In the genomic region with DNA sequence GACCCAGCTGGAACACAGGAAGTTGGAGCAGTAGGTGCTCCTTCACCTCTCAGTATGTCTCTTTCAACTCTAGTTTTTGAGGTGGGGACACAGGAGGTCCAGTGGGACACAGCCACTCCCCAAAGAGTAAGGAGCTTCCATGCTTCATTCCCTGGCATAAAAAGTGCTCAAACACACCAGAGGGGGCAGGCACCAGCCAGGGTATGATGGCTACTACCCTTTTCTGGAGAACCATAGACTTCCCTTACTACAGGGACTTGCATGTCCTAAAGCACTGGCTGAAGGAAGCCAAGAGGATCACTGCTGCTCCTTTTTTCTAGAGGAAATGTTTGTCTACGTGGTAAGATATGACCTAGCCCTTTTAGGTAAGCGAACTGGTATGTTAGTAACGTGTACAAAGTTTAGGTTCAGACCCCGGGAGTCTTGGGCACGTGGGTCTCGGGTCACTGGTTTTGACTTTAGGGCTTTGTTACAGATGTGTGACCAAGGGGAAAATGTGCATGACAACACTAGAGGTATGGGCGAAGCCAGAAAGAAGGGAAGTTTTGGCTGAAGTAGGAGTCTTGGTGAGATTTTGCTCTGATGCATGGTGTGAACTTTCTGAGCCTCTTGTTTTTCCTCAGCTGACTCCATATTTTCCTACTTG, we compare ENCODE assay signal across 22 cellular contexts. TPM values are rescaled to one million over a fixed set of nuclear protein-coding genes. Genes with fewer than 3 reads are reported as not detected.
DNase-seq lines count a peak whose midpoint lies in the region; ATAC-seq and TF ChIP-seq lines count a peak whose summit lies in the region.
"Had no signal": no experiment of that assay in that cellular context is flagged by ENCODE, and none has a peak within 500 bp of the region (broad histone marks: within the 10 kb centered on the region; RNA-seq: fewer than 3 reads in every experiment).

No MANE protein-coding gene starts in this region.

- H3K27ac Mint-ChIP-seq in T-helper 2 cell treated with Interferon-gamma antibody and Interleukin-4, amounts not matched to agents 5 μg/mL and 100 μg/mL, for 36 hours = peak overlapping the region; percentile 5
- no peak overlapping the region for H3K27ac Mint-ChIP-seq in endothelial cell (ENCODE audit: unreplicated experiment)
- H3K27ac Mint-ChIP-seq in nephron progenitor cell = peak overlapping the region; percentile 98
- H3K27ac Mint-ChIP-seq: activated CD4-positive, alpha-beta T cell treated with anti-CD3 and anti-CD28 coated beads, Interleukin-2, amount 10 ng/mL, durations not matched to agents 24 days and 14 days; activated naive CD8-positive, alpha-beta T cell treated with anti-CD3 and anti-CD28 coated beads, Interleukin-2, amount 50 U/mL, for 24 hours; CD4-positive, CD25-positive, alpha-beta regulatory T cell; natural killer cell treated with Interleukin-12 subunit alpha and Interleukin-12 subunit beta and Interleukin-15 and Interleukin-18, amount 100 ng/mL, for 72 hours; T-helper 1 cell treated with Interleukin-12 subunit alpha and Interleukin-12 subunit beta and Interleukin-4 antibody, amounts not matched to agents 30 μg/mL and 1 μg/mL, for 36 hours had no signal

- no peak for DNase-seq in T-helper 2 cell treated with Interferon-gamma antibody and Interleukin-4, amounts not matched to agents 5 μg/mL and 100 μg/mL, for 36 hours (ENCODE audit: low spot score)
- DNase-seq in T-helper 2 cell (no peak), endothelial cell (ENCODE audit: low spot score) (no peak), nephron progenitor cell (no peak), LoVo (ENCODE audit: low spot score) (no peak), GF-D8 (lab: John Stamatoyannopoulos, UW) (no peak), GM19238 (ENCODE audit: insufficient read length, low spot score) (no peak)
- DNase-seq: activated CD4-positive, alpha-beta T cell treated with anti-CD3 and anti-CD28 coated beads, Interleukin-2, amount 10 ng/mL, durations not matched to agents 24 days and 14 days; activated gamma-delta T cell treated with Interleukin-2 at 50 U/mL for 16 hours; activated naive CD8-positive, alpha-beta T cell treated with anti-CD3 and anti-CD28 coated beads, Interleukin-2, amount 50 U/mL, for 24 hours; activated T-cell treated with anti-CD3 and anti-CD28 coated beads, Interleukin-2, amount 50 U/mL, for 1 hour; body of pancreas; CD4-positive, CD25-positive, alpha-beta regulatory T cell; lower lobe of right lung; mucosa of descending colon; NCI-H146; OCI-M1; small intestine; stimulated activated CD4-positive, alpha-beta T cell treated with anti-CD3 and anti-CD28 coated beads, Interleukin-1b, Interleukin-23, amount 100 ng/mL, for 48 hours had no signal

- peaks cover 6% of the 10 kb centered on the region for H3K4me1 Mint-ChIP-seq in T-helper 2 cell treated with Interferon-gamma antibody and Interleukin-4, amounts not matched to agents 5 μg/mL and 100 μg/mL, for 36 hours (ENCODE audit: low read depth)
- H3K4me1 Mint-ChIP-seq in endothelial cell (ENCODE audit: unreplicated experiment) (peaks cover 2% of the 10 kb centered on the region), nephron progenitor cell (peaks cover 25% of the 10 kb centered on the region)
- H3K4me1 Mint-ChIP-seq: activated CD4-positive, alpha-beta T cell treated with anti-CD3 and anti-CD28 coated beads, Interleukin-2, amount 10 ng/mL, durations not matched to agents 24 days and 14 days; activated naive CD8-positive, alpha-beta T cell treated with anti-CD3 and anti-CD28 coated beads, Interleukin-2, amount 50 U/mL, for 24 hours had no signal

- no peaks in the 10 kb centered on the region for H3K27me3 Mint-ChIP-seq in T-helper 2 cell treated with Interferon-gamma antibody and Interleukin-4, amounts not matched to agents 5 μg/mL and 100 μg/mL, for 36 hours (ENCODE audit: low read depth)
- H3K27me3 Mint-ChIP-seq in endothelial cell (ENCODE audit: unreplicated experiment) = peaks cover 5% of the 10 kb centered on the region
- peaks cover 8% of the 10 kb centered on the region for H3K27me3 Mint-ChIP-seq in nephron progenitor cell (ENCODE audit: low read depth, poor library complexity)
- H3K27me3 Mint-ChIP-seq: activated CD4-positive, alpha-beta T cell treated with anti-CD3 and anti-CD28 coated beads, Interleukin-2, amount 10 ng/mL, durations not matched to agents 24 days and 14 days; natural killer cell treated with Interleukin-12 subunit alpha and Interleukin-12 subunit beta and Interleukin-15 and Interleukin-18, amount 100 ng/mL, for 72 hours had no signal

- no peak for ATAC-seq in GM21786 (IDR thresholded peaks at IDR 0.05; ENCODE audit: unreplicated experiment)
- ATAC-seq: activated naive CD8-positive, alpha-beta T cell treated with anti-CD3 and anti-CD28 coated beads, Interleukin-2, amount 50 U/mL, for 24 hours; body of pancreas; lower lobe of right lung; mucosa of descending colon; natural killer cell treated with Interleukin-12 subunit alpha and Interleukin-12 subunit beta and Interleukin-15 and Interleukin-18, amount 100 ng/mL, for 72 hours had no signal

- peak; percentile 13 for TF ChIP-seq CTCF in endothelial cell (IDR thresholded peaks at IDR 0.05; ENCODE audit: unreplicated experiment)
- TF ChIP-seq CTCF in nephron progenitor cell (IDR thresholded peaks at IDR 0.05) = no peak

- H3K36me3 Mint-ChIP-seq in T-helper 2 cell treated with Interferon-gamma antibody and Interleukin-4, amounts not matched to agents 5 μg/mL and 100 μg/mL, for 36 hours (ENCODE audit: low read depth) = peaks cover 35% of the 10 kb centered on the region
- H3K36me3 Mint-ChIP-seq in endothelial cell (ENCODE audit: low read depth, unreplicated experiment) (peaks cover 4% of the 10 kb centered on the region), nephron progenitor cell (ENCODE audit: low read depth) (peaks cover 44% of the 10 kb centered on the region)

- H3K9me3 Mint-ChIP-seq in T-helper 2 cell treated with Interferon-gamma antibody and Interleukin-4, amounts not matched to agents 5 μg/mL and 100 μg/mL, for 36 hours = no peaks in the 10 kb centered on the region
- H3K9me3 Mint-ChIP-seq in endothelial cell (ENCODE audit: unreplicated experiment) = no peaks in the 10 kb centered on the region
- no peaks in the 10 kb centered on the region for H3K9me3 Mint-ChIP-seq in nephron progenitor cell
- H3K9me3 Mint-ChIP-seq: activated CD4-positive, alpha-beta T cell treated with anti-CD3 and anti-CD28 coated beads, Interleukin-2, amount 10 ng/mL, durations not matched to agents 24 days and 14 days; activated naive CD8-positive, alpha-beta T cell treated with anti-CD3 and anti-CD28 coated beads, Interleukin-2, amount 50 U/mL, for 24 hours; CD4-positive, CD25-positive, alpha-beta regulatory T cell; natural killer cell treated with Interleukin-12 subunit alpha and Interleukin-12 subunit beta and Interleukin-15 and Interleukin-18, amount 100 ng/mL, for 72 hours; T-helper 1 cell treated with Interleukin-12 subunit alpha and Interleukin-12 subunit beta and Interleukin-4 antibody, amounts not matched to agents 30 μg/mL and 1 μg/mL, for 36 hours had no signal

- H3K4me3 Mint-ChIP-seq in T-helper 2 cell treated with Interferon-gamma antibody and Interleukin-4, amounts not matched to agents 5 μg/mL and 100 μg/mL, for 36 hours = no peak overlapping the region
- no peak overlapping the region for H3K4me3 Mint-ChIP-seq in endothelial cell (ENCODE audit: unreplicated experiment)
- no peak overlapping the region for H3K4me3 Mint-ChIP-seq in nephron progenitor cell
- H3K4me3 Mint-ChIP-seq: activated CD4-positive, alpha-beta T cell treated with anti-CD3 and anti-CD28 coated beads, Interleukin-2, amount 10 ng/mL, durations not matched to agents 24 days and 14 days; activated naive CD8-positive, alpha-beta T cell treated with anti-CD3 and anti-CD28 coated beads, Interleukin-2, amount 50 U/mL, for 24 hours; CD4-positive, CD25-positive, alpha-beta regulatory T cell; natural killer cell treated with Interleukin-12 subunit alpha and Interleukin-12 subunit beta and Interleukin-15 and Interleukin-18, amount 100 ng/mL, for 72 hours; T-helper 1 cell treated with Interleukin-12 subunit alpha and Interleukin-12 subunit beta and Interleukin-4 antibody, amounts not matched to agents 30 μg/mL and 1 μg/mL, for 36 hours had no signal

RNA-seq across cellular contexts. Expression of a gene that starts 11.9 kb away (rescaled TPM):
- total RNA-seq in endothelial cell (ENCODE audit: unreplicated experiment) = 0.33 TPM

RNA-seq across cellular contexts. Expression of a gene that starts 12.0 kb away (rescaled TPM):
- total RNA-seq in endothelial cell (ENCODE audit: unreplicated experiment) = 1.0 TPM

RNA-seq across cellular contexts. Expression of a gene that starts 23.7 kb away (rescaled TPM):
- total RNA-seq in endothelial cell (ENCODE audit: unreplicated experiment) = 40.1 TPM

RNA-seq across cellular contexts. Expression of a gene that starts 33.4 kb away (rescaled TPM):
- total RNA-seq in endothelial cell (ENCODE audit: unreplicated experiment) = 36.6 TPM
